ENCODE assay signal across 14 cellular contexts in genomic region chr11:12418019-12418611, GRCh38. TPM values are rescaled to one million over a fixed set of nuclear protein-coding genes. Genes with fewer than 3 reads are reported as not detected.
DNase-seq lines count a peak whose midpoint lies in the region; ATAC-seq and TF ChIP-seq lines count a peak whose summit lies in the region.
"Had no signal": no experiment of that assay in that cellular context is flagged by ENCODE, and none has a peak within 500 bp of the region (broad histone marks: within the 10 kb centered on the region; RNA-seq: fewer than 3 reads in every experiment).

No MANE protein-coding gene starts in this region.

- peak; percentile 88 for DNase-seq in H4 (ENCODE audit: low spot score)
- no peak for DNase-seq in ascending aorta (ENCODE audit: low spot score in 2 of 2)
- DNase-seq in iPS-NIHi7 (ENCODE audit: extremely low spot score): peak; percentile 38
- no peak for DNase-seq in GM19240 (ENCODE audit: insufficient read length, low spot score)
- no peak for DNase-seq in natural killer cell treated with Interleukin-12 subunit alpha and Interleukin-12 subunit beta and Interleukin-15 and Interleukin-18, amount 100 ng/mL, for 72 hours (ENCODE audit: low spot score)
- DNase-seq in SKM-1 treated with dmso at 0.1 percent for 144 hours (lab: John Stamatoyannopoulos, UW; ENCODE audit: unreplicated experiment): no peak
- DNase-seq in Karpas-422: no peak
- DNase-seq: activated CD4-positive, alpha-beta T cell treated with anti-CD3 and anti-CD28 coated beads for 48 hours; activated gamma-delta T cell treated with Interleukin-2 at 50 U/mL for 16 hours; Calu3; NCI-H1048; NCI-H526 treated with DMSO at 0.1 percent for 48 hours had no signal

- H3K36me3 Mint-ChIP-seq in natural killer cell treated with Interleukin-12 subunit alpha and Interleukin-12 subunit beta and Interleukin-15 and Interleukin-18, amount 100 ng/mL, for 72 hours: no peaks in the 10 kb centered on the region

- no peaks in the 10 kb centered on the region for H3K79me2 ChIP-seq in Karpas-422 (ENCODE audit: low read length)

- no peaks in the 10 kb centered on the region for H3K9me2 ChIP-seq in Karpas-422 (replicated peaks; ENCODE audit: insufficient read depth, low read length)

- no peak overlapping the region for H2AFZ ChIP-seq in Karpas-422 (ENCODE audit: low read length)

- no peak overlapping the region for H3K27ac Mint-ChIP-seq in natural killer cell treated with Interleukin-12 subunit alpha and Interleukin-12 subunit beta and Interleukin-15 and Interleukin-18, amount 100 ng/mL, for 72 hours

- H3K9me3 ChIP-seq in ascending aorta (no peaks in the 10 kb centered on the region), subcutaneous abdominal adipose tissue (ENCODE audit: control insufficient read depth in 5 of 5, low read length in 5 of 5) (no peaks in the 10 kb centered on the region), Karpas-422 (ENCODE audit: low read length) (no peaks in the 10 kb centered on the region)

- H3K27me3 ChIP-seq in ascending aorta (no peaks in the 10 kb centered on the region), subcutaneous abdominal adipose tissue (ENCODE audit: control insufficient read depth in 5 of 5, insufficient read depth in 4 of 5, low read length in 5 of 5) (no peaks in the 10 kb centered on the region), Karpas-422 (ENCODE audit: low read length) (no peaks in the 10 kb centered on the region)

- H4K20me1 ChIP-seq in Karpas-422 (ENCODE audit: insufficient read depth, low read depth, low read length): no peaks in the 10 kb centered on the region

- H3K4me3 Mint-ChIP-seq in natural killer cell treated with Interleukin-12 subunit alpha and Interleukin-12 subunit beta and Interleukin-15 and Interleukin-18, amount 100 ng/mL, for 72 hours: no peak overlapping the region

- no peak overlapping the region for H3K4me2 ChIP-seq in Karpas-422 (ENCODE audit: low read depth, low read length, poor library complexity, severe bottlenecking)

- intact Hi-C loops in ascending aorta (cut with DNase I): no loop called here

- no peak for ATAC-seq in natural killer cell treated with Interleukin-12 subunit alpha and Interleukin-12 subunit beta and Interleukin-15 and Interleukin-18, amount 100 ng/mL, for 72 hours

- H3K4me3 ChIP-seq in ascending aorta (no peak overlapping the region), subcutaneous abdominal adipose tissue (ENCODE audit: low read depth in 1 of 5, low read length in 5 of 5) (no peak overlapping the region), Karpas-422 (ENCODE audit: low read length) (no peak overlapping the region)
- H3K4me3 ChIP-seq: lung had no signal

- TF ChIP-seq CTCF in ascending aorta (IDR thresholded peaks at IDR 0.05): no peak

- H3K9ac ChIP-seq in subcutaneous abdominal adipose tissue (ENCODE audit: low read length in 5 of 5) (no peak overlapping the region), Karpas-422 (ENCODE audit: low read length) (no peak overlapping the region)

- H3K27me3 Mint-ChIP-seq in natural killer cell treated with Interleukin-12 subunit alpha and Interleukin-12 subunit beta and Interleukin-15 and Interleukin-18, amount 100 ng/mL, for 72 hours: peaks cover 13 to 21% of the 10 kb centered on the region in 2 donors

- peak overlapping the region; percentile 30 to 38 for H3K27ac ChIP-seq in ascending aorta
- H3K27ac ChIP-seq in subcutaneous abdominal adipose tissue (ENCODE audit: low read depth, low read length): peak overlapping the region; percentile 75
- H3K27ac ChIP-seq in Karpas-422 (ENCODE audit: low read length): no peak overlapping the region

- H3K36me3 ChIP-seq in ascending aorta: no peaks in the 10 kb centered on the region
- no peaks in the 10 kb centered on the region for H3K36me3 ChIP-seq in subcutaneous abdominal adipose tissue (ENCODE audit: control insufficient read depth in 5 of 5, insufficient read depth in 5 of 5, low read length in 5 of 5)
- no peaks in the 10 kb centered on the region for H3K36me3 ChIP-seq in Karpas-422 (ENCODE audit: insufficient read depth, low read length)

- H3K4me1 Mint-ChIP-seq in natural killer cell treated with Interleukin-12 subunit alpha and Interleukin-12 subunit beta and Interleukin-15 and Interleukin-18, amount 100 ng/mL, for 72 hours (ENCODE audit: low read depth in 2 of 2): no peaks in the 10 kb centered on the region

- H3K9me3 Mint-ChIP-seq in natural killer cell treated with Interleukin-12 subunit alpha and Interleukin-12 subunit beta and Interleukin-15 and Interleukin-18, amount 100 ng/mL, for 72 hours: no peaks in the 10 kb centered on the region

- H3K4me1 ChIP-seq in ascending aorta (peaks cover 5 to 17% of the 10 kb centered on the region in 2 donors), subcutaneous abdominal adipose tissue (ENCODE audit: control insufficient read depth in 5 of 5, insufficient read depth in 5 of 5, low read length in 5 of 5) (peaks cover 5 to 43% (median 23%) of the 10 kb centered on the region in 5 donors), Karpas-422 (ENCODE audit: low read length) (no peaks in the 10 kb centered on the region)

RNA-seq across cellular contexts. Expression of gene PARVA, which starts 40.7 kb away (rescaled TPM):
- 36.0 and 37.1 TPM in 2 replicates for total RNA-seq in H4 (2014; rRNA removed; shearing (Covaris generic))
- total RNA-seq in ascending aorta: 51.6 TPM
- total RNA-seq in natural killer cell treated with Interleukin-12 subunit alpha and Interleukin-12 subunit beta and Interleukin-15 and Interleukin-18, amount 100 ng/mL, for 72 hours: not detected
- total RNA-seq in Karpas-422 (2014; rRNA removed; shearing (Covaris generic); ENCODE audit: low replicate concordance): not detected in 2 replicates

Comparison
In these comparisons a context has a peak if more than half of its experiments do, and no peak if none do; other contexts are left out.
1. DNase-seq: peak in H4 (single experiment) and iPS-NIHi7 (single experiment); none in ascending aorta (0 of 2), GM19240 (single experiment), natural killer cell treated with Interleukin-12 subunit alpha and Interleukin-12 subunit beta and Interleukin-15 and Interleukin-18, amount 100 ng/mL, for 72 hours (single experiment), SKM-1 treated with dmso at 0.1 percent for 144 hours (single experiment) and Karpas-422 (single experiment).
2. RNA of gene PARVA, which starts 40.7 kb away (total RNA-seq): 51.6 TPM in ascending aorta (single experiment) and 36.0 to 37.1 TPM in H4; not detected in natural killer cell treated with Interleukin-12 subunit alpha and Interleukin-12 subunit beta and Interleukin-15 and Interleukin-18, amount 100 ng/mL, for 72 hours and not detected in Karpas-422; every median in the first group is over 10 times any median in the second.